In genomic region chr2:60880633-60880987, GRCh38 we compare ENCODE assay signal across 8 cellular contexts. TPM values are rescaled to one million over a fixed set of nuclear protein-coding genes. Genes with fewer than 3 reads are reported as not detected.
DNase-seq lines count a peak whose midpoint lies in the region; ATAC-seq lines count a peak whose summit lies in the region.

No MANE protein-coding gene starts in this region.

- H3K27ac ChIP-seq in duodenal mucosa (ENCODE audit: low read depth, low read length): peak overlapping the region; percentile 86

- H3K4me3 Mint-ChIP-seq in T-helper 2 cell treated with Interferon-gamma antibody and Interleukin-4, amounts not matched to agents 5 μg/mL and 100 μg/mL, for 36 hours: peak overlapping the region; percentile 95
- peak overlapping the region; percentile 93 to 99 (median 96) for H3K4me3 Mint-ChIP-seq in naive B cell

- peak overlapping the region; percentile 76 to 78 for H3K4me3 ChIP-seq in duodenal mucosa (ENCODE audit: low read depth in 1 of 2, low read length in 2 of 2)

- H3K36me3 Mint-ChIP-seq in T-helper 2 cell treated with Interferon-gamma antibody and Interleukin-4, amounts not matched to agents 5 μg/mL and 100 μg/mL, for 36 hours (ENCODE audit: low read depth): peaks cover 10% of the 10 kb centered on the region
- peaks cover 9 to 15% of the 10 kb centered on the region in 2 donors for H3K36me3 Mint-ChIP-seq in naive B cell

- no peaks in the 10 kb centered on the region for H3K36me3 ChIP-seq in duodenal mucosa (ENCODE audit: control insufficient read depth in 1 of 2, insufficient read depth in 2 of 2, low read length in 2 of 2)

- DNase-seq in T-helper 2 cell treated with Interferon-gamma antibody and Interleukin-4, amounts not matched to agents 5 μg/mL and 100 μg/mL, for 36 hours (ENCODE audit: low spot score): no peak
- DNase-seq in T-helper 2 cell: no peak
- DNase-seq in NCI-H2227 (lab: John Stamatoyannopoulos, UW; ENCODE audit: unreplicated experiment): peak; percentile 40
- no peak for DNase-seq in naive B cell
- DNase-seq in stimulated activated CD4-positive, alpha-beta T cell treated with anti-CD3 and anti-CD28 coated beads, Interleukin-4, amount 100 ng/mL, for 1 hour: no peak
- DNase-seq in NCI-H2171 (lab: John Stamatoyannopoulos, UW): no peak
- DNase-seq in amygdala (lab: John Stamatoyannopoulos, UW): no peak

- peak overlapping the region; percentile 96 for H3K27ac Mint-ChIP-seq in T-helper 2 cell treated with Interferon-gamma antibody and Interleukin-4, amounts not matched to agents 5 μg/mL and 100 μg/mL, for 36 hours
- peak overlapping the region; percentile 98 to 100 (median 99) for H3K27ac Mint-ChIP-seq in naive B cell

- H3K4me1 Mint-ChIP-seq in T-helper 2 cell treated with Interferon-gamma antibody and Interleukin-4, amounts not matched to agents 5 μg/mL and 100 μg/mL, for 36 hours (ENCODE audit: low read depth): peaks cover 26% of the 10 kb centered on the region
- peaks cover 25 to 49% (median 40%) of the 10 kb centered on the region in 3 donors for H3K4me1 Mint-ChIP-seq in naive B cell

- peaks cover 7% of the 10 kb centered on the region in 2 donors for H3K4me1 ChIP-seq in duodenal mucosa (ENCODE audit: control insufficient read depth in 1 of 2, insufficient read depth in 2 of 2, low read length in 2 of 2)

- ATAC-seq in naive B cell (ENCODE audit: low read depth in 2 of 2): no peak

- no peaks in the 10 kb centered on the region for H3K27me3 Mint-ChIP-seq in T-helper 2 cell treated with Interferon-gamma antibody and Interleukin-4, amounts not matched to agents 5 μg/mL and 100 μg/mL, for 36 hours (ENCODE audit: low read depth)
- no peaks in the 10 kb centered on the region for H3K27me3 Mint-ChIP-seq in naive B cell

- no peaks in the 10 kb centered on the region for H3K9me3 Mint-ChIP-seq in T-helper 2 cell treated with Interferon-gamma antibody and Interleukin-4, amounts not matched to agents 5 μg/mL and 100 μg/mL, for 36 hours
- H3K9me3 Mint-ChIP-seq in naive B cell: peaks cover under 1 to 3% (median 2%) of the 10 kb centered on the region in 7 donors

- H3K9ac ChIP-seq in duodenal mucosa (ENCODE audit: low read depth in 1 of 2, low read length in 2 of 2): peak overlapping the region; percentile 85 to 92

- no peaks in the 10 kb centered on the region for H3K9me3 ChIP-seq in duodenal mucosa (ENCODE audit: control insufficient read depth in 1 of 2, low read length in 2 of 2)

- no peaks in the 10 kb centered on the region for H3K27me3 ChIP-seq in duodenal mucosa (ENCODE audit: control insufficient read depth in 1 of 2, insufficient read depth in 2 of 2, low read length in 2 of 2)

RNA-seq across cellular contexts. Expression of gene REL, which starts 0.8 kb away (rescaled TPM):
- 100 to 1,000 TPM in 3 of 6 donors, 10 to 100 TPM in 3; 30.1 to 125 (median 106) TPM for polyA plus RNA-seq in naive B cell (ENCODE audit: low read depth in 6 of 6)
